In the genomic region with DNA sequence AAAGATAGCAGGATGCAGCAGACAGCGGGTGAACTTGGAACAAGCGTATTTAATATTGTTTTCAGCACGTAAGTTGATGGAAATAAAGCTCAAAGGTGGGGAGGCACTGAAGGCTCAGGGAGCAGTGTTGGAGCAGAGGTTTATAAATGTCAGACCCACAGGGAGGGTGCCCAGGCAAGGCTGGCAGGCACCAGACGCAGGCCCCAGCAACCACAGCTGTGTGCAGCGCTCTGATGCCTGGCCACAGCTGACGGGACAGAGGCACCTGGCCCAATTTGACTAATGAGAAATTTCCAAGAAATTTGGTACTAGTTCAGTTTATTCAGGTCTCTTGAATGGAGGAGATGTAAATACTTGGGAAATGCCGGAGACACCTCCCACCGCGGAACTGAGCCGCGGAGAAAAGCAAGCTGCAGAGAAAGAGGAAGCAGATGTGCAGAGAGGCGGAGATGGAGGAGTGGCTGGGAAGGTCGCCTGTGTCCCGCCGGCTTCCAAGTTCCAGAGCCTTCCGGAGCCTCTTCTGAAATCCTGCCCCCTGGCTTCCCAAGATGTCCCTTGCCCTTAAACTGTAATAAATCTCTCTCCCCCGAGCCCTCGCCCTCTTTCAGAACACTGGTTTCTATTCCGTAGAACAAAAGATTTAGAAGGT, we compare ENCODE assay signal across 8 cellular contexts. TPM values are rescaled to one million over a fixed set of nuclear protein-coding genes. Genes with fewer than 3 reads are reported as not detected.
A peak's percentile ranks its signal among the peaks of the same experiment; 100 is the strongest.
DNase-seq lines count a peak whose midpoint lies in the region; ATAC-seq and TF ChIP-seq lines count a peak whose summit lies in the region.

No MANE protein-coding gene starts in this region.

- H3K4me3 ChIP-seq in Caco-2 (ENCODE audit: low read depth, low read length), result no peak overlapping the region
- peak overlapping the region; percentile 28 for H3K4me3 ChIP-seq in fibroblast of pulmonary artery (replicated peaks; ENCODE audit: low read depth, low read length)

- BruUV-seq in Caco-2 (replicated peaks; lab: Mats Ljungman, UMichigan), result no TSS peak

- TF ChIP-seq CTCF in Caco-2 (IDR thresholded peaks at IDR 0.05; ENCODE audit: insufficient read depth in 1 of 2, low read depth in 1 of 2, low read length in 1 of 2, severe bottlenecking in 1 of 2, unreplicated experiment in 1 of 2), result no peak
- peak; percentile 17 for TF ChIP-seq CTCF in fibroblast of pulmonary artery (IDR thresholded peaks at IDR 0.05; ENCODE audit: low read length, missing control alignments)
- peak; percentile 29 for TF ChIP-seq CTCF in neural crest cell (conservative IDR thresholded peaks at IDR 0.05)

- POLR2A ChIA-PET in Caco-2 (lab: Charles Lee), result no interaction called here

- DNase-seq in Caco-2, result peak in 1 of 2 experiments; percentile 5
- DNase-seq in NCI-H1092 treated with DMSO at 0.1 percent for 48 hours (lab: John Stamatoyannopoulos, UW), result peak; percentile 34
- peak; percentile 20 for DNase-seq in fibroblast of pulmonary artery (ENCODE audit: low read depth)
- peak; percentile 3 for DNase-seq in neural crest cell (ENCODE audit: low read depth, low spot score)
- DNase-seq in activated naive CD4-positive, alpha-beta T cell (lab: John Stamatoyannopoulos, UW), result no peak
- DNase-seq in activated CD4-positive, alpha-beta T cell treated with anti-CD3 and anti-CD28 coated beads for 4 hours, result no peak
- no peak for DNase-seq in stimulated activated naive CD4-positive, alpha-beta T cell (lab: John Stamatoyannopoulos, UW)

- H3K4me1 ChIP-seq in Caco-2, result no peaks in the 10 kb centered on the region

- intact Hi-C loops in Caco-2 (cut with micrococcal nuclease; ENCODE audit: unreplicated experiment), result no loop called here

- H3K9me3 Mint-ChIP-seq in Caco-2 (ENCODE audit: unreplicated experiment) (no peaks in the 10 kb centered on the region), neural crest cell (no peaks in the 10 kb centered on the region)

- H3K4me3 Mint-ChIP-seq in Caco-2 (ENCODE audit: unreplicated experiment), result peak overlapping the region; percentile 47
- no peak overlapping the region for H3K4me3 Mint-ChIP-seq in neural crest cell

- ATAC-seq in HG02678 (IDR thresholded peaks at IDR 0.05; ENCODE audit: unreplicated experiment), result no peak

- H3K27me3 ChIP-seq in Caco-2 (replicated peaks; ENCODE audit: control insufficient read depth, insufficient read depth, low read length), result peaks cover 3% of the 10 kb centered on the region; the same call in 1 of the 2 replicates

- H3K27me3 Mint-ChIP-seq in Caco-2 (ENCODE audit: insufficient read depth, unreplicated experiment) (peaks cover 35% of the 10 kb centered on the region), neural crest cell (ENCODE audit: low read depth) (peaks cover 6% of the 10 kb centered on the region)

- H3K27ac Mint-ChIP-seq in Caco-2 (ENCODE audit: unreplicated experiment) (no peak overlapping the region), neural crest cell (ENCODE audit: unreplicated experiment) (no peak overlapping the region)

- H3K36me3 Mint-ChIP-seq in Caco-2 (ENCODE audit: insufficient read depth, unreplicated experiment) (no peaks in the 10 kb centered on the region), neural crest cell (ENCODE audit: low read depth) (no peaks in the 10 kb centered on the region)

- CTCF ChIA-PET in Caco-2 (lab: Charles Lee), result no interaction called here

- H3K9me3 ChIP-seq in Caco-2, result no peaks in the 10 kb centered on the region

- H3K36me3 ChIP-seq in Caco-2 (ENCODE audit: control insufficient read depth, insufficient read depth, low read length), result no peaks in the 10 kb centered on the region

- peaks cover 6% of the 10 kb centered on the region for H3K4me1 Mint-ChIP-seq in Caco-2 (ENCODE audit: low read depth, unreplicated experiment)
- H3K4me1 Mint-ChIP-seq in neural crest cell, result peaks cover 14% of the 10 kb centered on the region

RNA-seq across cellular contexts. Expression of a gene that starts 38.3 kb away (rescaled TPM):
- total RNA-seq in Caco-2 (2022) (0.43 and 0.58 TPM in 2 replicates), neural crest cell (21.7 and 22.9 TPM in 2 replicates)

Comparison
In these comparisons a context has a peak if more than half of its experiments do, and no peak if none do; other contexts are left out.
1. DNase-seq: peak in NCI-H1092 treated with DMSO at 0.1 percent for 48 hours (single experiment), fibroblast of pulmonary artery (single experiment) and neural crest cell (single experiment); none in activated naive CD4-positive, alpha-beta T cell (0 of 4), activated CD4-positive, alpha-beta T cell treated with anti-CD3 and anti-CD28 coated beads for 4 hours (0 of 2) and stimulated activated naive CD4-positive, alpha-beta T cell (0 of 6).
2. CTCF ChIP-seq: peak in fibroblast of pulmonary artery (single experiment) and neural crest cell (single experiment); none in Caco-2 (0 of 2).
3. RNA of a gene that starts 38.3 kb away (total RNA-seq): 21.7 to 22.9 TPM in neural crest cell; 0.43 to 0.58 TPM in Caco-2; every median in the first group is over 10 times any median in the second.